ENCODE assay signal across 9 cellular contexts in genomic region chr11:118883368-118884071, GRCh38. TPM values are rescaled to one million over a fixed set of nuclear protein-coding genes. Genes with fewer than 3 reads are reported as not detected.
DNase-seq lines count a peak whose midpoint lies in the region; ATAC-seq and TF ChIP-seq lines count a peak whose summit lies in the region.
"Had no signal": no experiment of that assay in that cellular context is flagged by ENCODE, and none has a peak within 500 bp of the region (broad histone marks: within the 10 kb centered on the region; RNA-seq: fewer than 3 reads in every experiment).

CXCR5 (plus strand) TSS chr11:118883892; CDS start chr11:118883942, 50 bp downstream.

- no peaks in the 10 kb centered on the region for H3K27me3 Mint-ChIP-seq in T-helper 1 cell treated with Interleukin-12 subunit alpha and Interleukin-12 subunit beta and Interleukin-4 antibody, amounts not matched to agents 30 μg/mL and 1 μg/mL, for 36 hours (ENCODE audit: low read depth)
- no peaks in the 10 kb centered on the region for H3K27me3 Mint-ChIP-seq in memory B cell
- peaks cover 11% of the 10 kb centered on the region for H3K27me3 Mint-ChIP-seq in MCF 10A (ENCODE audit: insufficient read depth, unreplicated experiment)

- CTCF ChIA-PET in MCF 10A (lab: Yijun Ruan, JAX), result interaction anchor here (0.6 to 1.2 kb wide), 4 partner anchors 44 to 225 kb away, joined by 3 read pairs; no protein-coding TSS in a partner anchor

- POLR2A ChIA-PET in MCF 10A (lab: Yijun Ruan, JAX), result interaction anchor here (0.6 to 1.5 kb wide), 5 partner anchors 12 to 94 kb away, joined by 3 to 4 read pairs (median 3); no protein-coding TSS in a partner anchor

- H3K27me3 ChIP-seq in MG63 (no peaks in the 10 kb centered on the region), testis (no peaks in the 10 kb centered on the region)

- H3K4me3 ChIP-seq in MG63 (no peak within 1 kb of the TSS), testis (no peak within 1 kb of the TSS)

- DNase-seq in memory B cell (ENCODE audit: low spot score in 2 of 2), result peak; percentile 75 to 82
- DNase-seq in MG63, result no peak
- DNase-seq in testis, result no peak
- no peak for DNase-seq in MCF 10A (ENCODE audit: unreplicated experiment)

- TF ChIP-seq POLR2A in GM18505 (IDR thresholded peaks at IDR 0.05; ENCODE audit: borderline replicate concordance, extremely low read depth, insufficient read depth, insufficient read length) (peak; percentile 44), testis (IDR thresholded peaks at IDR 0.05) (no peak)

- TF ChIP-seq CTCF in testis (IDR thresholded peaks at IDR 0.05), result no peak
- TF ChIP-seq CTCF in MCF 10A (IDR thresholded peaks at IDR 0.05; ENCODE audit: unreplicated experiment), result no peak

- ATAC-seq in GM18505 (IDR thresholded peaks at IDR 0.05; ENCODE audit: unreplicated experiment) (no peak), HG02763 (IDR thresholded peaks at IDR 0.05; ENCODE audit: unreplicated experiment) (peak; percentile 66), memory B cell (ENCODE audit: low read depth) (peak; percentile 76), GM21526 (IDR thresholded peaks at IDR 0.05; ENCODE audit: low FRiP score, unreplicated experiment) (no peak)

- peak within 1 kb of the TSS; percentile 67 for H3K27ac Mint-ChIP-seq in T-helper 1 cell treated with Interleukin-12 subunit alpha and Interleukin-12 subunit beta and Interleukin-4 antibody, amounts not matched to agents 30 μg/mL and 1 μg/mL, for 36 hours
- H3K27ac Mint-ChIP-seq in memory B cell (peak within 1 kb of the TSS; percentile 97), MCF 10A (ENCODE audit: low read depth, unreplicated experiment) (no peak within 1 kb of the TSS)

- intact Hi-C loops in testis (cut with DNase I; ENCODE audit: low total_unique reads) (no loop called here), MCF 10A (cut with micrococcal nuclease) (no loop called here)

- H3K9me3 ChIP-seq in MG63, result no peaks in the 10 kb centered on the region
- no peaks in the 10 kb centered on the region for H3K9me3 ChIP-seq in testis

- H3K4me1 ChIP-seq in testis, result no peaks in the 10 kb centered on the region

- BruUV-seq in MCF 10A (replicated peaks; lab: Mats Ljungman, UMichigan), result no TSS peak

- H3K36me3 Mint-ChIP-seq in T-helper 1 cell treated with Interleukin-12 subunit alpha and Interleukin-12 subunit beta and Interleukin-4 antibody, amounts not matched to agents 30 μg/mL and 1 μg/mL, for 36 hours (ENCODE audit: low read depth), result no peaks in the 10 kb centered on the region
- H3K36me3 Mint-ChIP-seq in memory B cell (peaks cover 24% of the 10 kb centered on the region), MCF 10A (ENCODE audit: insufficient read depth, unreplicated experiment) (no peaks in the 10 kb centered on the region)

- 86 to 89% methylated on average over 12 to 16 of the region's 16 CpGs for WGBS in testis, 2 donors

- no peak within 1 kb of the TSS for H3K27ac ChIP-seq in testis

- H3K4me1 Mint-ChIP-seq in T-helper 1 cell treated with Interleukin-12 subunit alpha and Interleukin-12 subunit beta and Interleukin-4 antibody, amounts not matched to agents 30 μg/mL and 1 μg/mL, for 36 hours (ENCODE audit: low read depth), result peaks cover 46% of the 10 kb centered on the region
- H3K4me1 Mint-ChIP-seq in memory B cell (peaks cover 45% of the 10 kb centered on the region), MCF 10A (ENCODE audit: insufficient read depth, unreplicated experiment) (peaks cover 11% of the 10 kb centered on the region)

- H3K9me3 Mint-ChIP-seq in T-helper 1 cell treated with Interleukin-12 subunit alpha and Interleukin-12 subunit beta and Interleukin-4 antibody, amounts not matched to agents 30 μg/mL and 1 μg/mL, for 36 hours, result no peaks in the 10 kb centered on the region
- H3K9me3 Mint-ChIP-seq in memory B cell, result no peaks in the 10 kb centered on the region
- no peaks in the 10 kb centered on the region for H3K9me3 Mint-ChIP-seq in MCF 10A (ENCODE audit: unreplicated experiment)

- no peaks in the 10 kb centered on the region for H3K36me3 ChIP-seq in MG63
- H3K36me3 ChIP-seq in testis (ENCODE audit: low read depth, missing control alignments), result no peaks in the 10 kb centered on the region

- peak within 1 kb of the TSS; percentile 50 for H3K4me3 Mint-ChIP-seq in T-helper 1 cell treated with Interleukin-12 subunit alpha and Interleukin-12 subunit beta and Interleukin-4 antibody, amounts not matched to agents 30 μg/mL and 1 μg/mL, for 36 hours
- H3K4me3 Mint-ChIP-seq in memory B cell, result peak within 1 kb of the TSS; percentile 88
- no peak within 1 kb of the TSS for H3K4me3 Mint-ChIP-seq in MCF 10A (ENCODE audit: unreplicated experiment)

RNA-seq across cellular contexts. Expression of gene CXCR5, which starts in this region (rescaled TPM):
- total RNA-seq in MG63 (2014; rRNA removed; shearing (Covaris generic); ENCODE audit: low replicate concordance), result not detected in 2 replicates
- under 1 TPM in 1 of 2 donors, not detected in 1; 0.06 TPM for total RNA-seq in testis
- 0.22 TPM for polyA plus RNA-seq in testis (ENCODE audit: insufficient read depth, low read depth, low replicate concordance)
- total RNA-seq in MCF 10A (2022), result not detected in 2 replicates
- total RNA-seq: endothelial cell of umbilical vein had no signal
- polyA plus RNA-seq: endothelial cell of umbilical vein had no signal

Comparison
In these comparisons a context has a peak if more than half of its experiments do, and no peak if none do; other contexts are left out.
1. ATAC-seq: peak in HG02763 (single experiment) and memory B cell (single experiment); none in GM18505 (single experiment) and GM21526 (single experiment).
2. DNase-seq: peak in memory B cell (2 of 2); none in MG63 (single experiment), testis (single experiment) and MCF 10A (single experiment).